Comparison of ENCODE assay signal across 1 cellular context in the genomic region with DNA sequence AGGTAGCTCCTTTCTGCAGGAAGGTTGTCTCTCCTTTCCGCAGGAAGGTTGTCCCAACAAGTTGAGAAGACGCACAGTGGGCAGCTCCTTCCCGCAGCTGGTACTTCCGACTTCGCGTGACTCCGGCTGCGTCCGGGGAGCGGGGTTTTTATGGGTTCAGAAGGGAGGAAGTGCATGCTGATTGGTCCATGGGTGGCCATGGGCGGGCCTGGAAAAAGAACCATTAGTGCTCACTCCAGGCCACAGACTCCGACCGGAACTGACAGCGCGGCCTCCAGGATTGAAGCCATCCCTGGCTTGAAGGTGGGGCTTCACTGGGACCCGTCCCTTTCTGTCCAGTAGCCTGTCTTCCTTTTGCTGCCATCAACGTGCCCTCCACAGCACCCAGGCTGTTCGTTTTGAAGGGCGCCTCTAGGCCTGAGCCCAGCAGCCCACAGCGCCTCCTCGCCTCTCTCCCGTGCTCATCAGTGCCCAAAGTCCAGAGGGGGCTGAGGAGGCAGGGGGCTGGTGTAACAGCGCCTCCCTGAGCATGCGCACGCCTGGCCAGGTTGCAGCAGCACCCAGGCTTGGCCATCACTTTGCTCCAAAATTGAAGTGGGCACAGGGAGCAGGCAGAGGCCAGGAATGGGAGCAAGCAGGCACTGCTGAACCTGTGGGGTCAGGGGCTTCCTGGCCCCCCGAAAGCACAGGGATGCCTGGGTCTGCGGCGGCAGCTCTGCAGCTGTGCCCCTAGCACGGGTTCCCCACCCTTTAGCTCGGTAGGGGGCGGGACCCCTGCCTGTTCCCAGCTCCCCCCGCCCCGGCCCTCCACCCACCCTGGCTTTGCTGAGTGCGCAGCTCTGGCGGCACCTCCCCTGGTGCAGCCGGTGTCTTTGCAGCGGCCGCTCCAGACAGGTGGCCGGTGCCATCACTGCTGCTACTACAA.
TF ChIP-seq lines count a peak whose summit lies in the region.

No MANE protein-coding gene starts in this region.

TF ChIP-seq in WTC11, 78 proteins besides CTCF, POLR2A, EP300 and RAD21:
- TF ChIP-seq, protein P1, sequence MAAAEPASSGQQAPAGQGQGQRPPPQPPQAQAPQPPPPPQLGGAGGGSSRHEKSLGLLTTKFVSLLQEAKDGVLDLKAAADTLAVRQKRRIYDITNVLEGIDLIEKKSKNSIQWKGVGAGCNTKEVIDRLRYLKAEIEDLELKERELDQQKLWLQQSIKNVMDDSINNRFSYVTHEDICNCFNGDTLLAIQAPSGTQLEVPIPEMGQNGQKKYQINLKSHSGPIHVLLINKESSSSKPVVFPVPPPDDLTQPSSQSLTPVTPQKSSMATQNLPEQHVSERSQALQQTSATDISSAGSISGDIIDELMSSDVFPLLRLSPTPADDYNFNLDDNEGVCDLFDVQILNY (CRISPR knock-in tag; IDR thresholded peaks at IDR 0.05), result no peak
- TF ChIP-seq, protein P2, sequence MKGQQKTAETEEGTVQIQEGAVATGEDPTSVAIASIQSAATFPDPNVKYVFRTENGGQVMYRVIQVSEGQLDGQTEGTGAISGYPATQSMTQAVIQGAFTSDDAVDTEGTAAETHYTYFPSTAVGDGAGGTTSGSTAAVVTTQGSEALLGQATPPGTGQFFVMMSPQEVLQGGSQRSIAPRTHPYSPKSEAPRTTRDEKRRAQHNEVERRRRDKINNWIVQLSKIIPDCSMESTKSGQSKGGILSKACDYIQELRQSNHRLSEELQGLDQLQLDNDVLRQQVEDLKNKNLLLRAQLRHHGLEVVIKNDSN (CRISPR knock-in tag; IDR thresholded peaks at IDR 0.05), result no peak
